18 cellular contexts compared by ENCODE assay signal in the genomic region with DNA sequence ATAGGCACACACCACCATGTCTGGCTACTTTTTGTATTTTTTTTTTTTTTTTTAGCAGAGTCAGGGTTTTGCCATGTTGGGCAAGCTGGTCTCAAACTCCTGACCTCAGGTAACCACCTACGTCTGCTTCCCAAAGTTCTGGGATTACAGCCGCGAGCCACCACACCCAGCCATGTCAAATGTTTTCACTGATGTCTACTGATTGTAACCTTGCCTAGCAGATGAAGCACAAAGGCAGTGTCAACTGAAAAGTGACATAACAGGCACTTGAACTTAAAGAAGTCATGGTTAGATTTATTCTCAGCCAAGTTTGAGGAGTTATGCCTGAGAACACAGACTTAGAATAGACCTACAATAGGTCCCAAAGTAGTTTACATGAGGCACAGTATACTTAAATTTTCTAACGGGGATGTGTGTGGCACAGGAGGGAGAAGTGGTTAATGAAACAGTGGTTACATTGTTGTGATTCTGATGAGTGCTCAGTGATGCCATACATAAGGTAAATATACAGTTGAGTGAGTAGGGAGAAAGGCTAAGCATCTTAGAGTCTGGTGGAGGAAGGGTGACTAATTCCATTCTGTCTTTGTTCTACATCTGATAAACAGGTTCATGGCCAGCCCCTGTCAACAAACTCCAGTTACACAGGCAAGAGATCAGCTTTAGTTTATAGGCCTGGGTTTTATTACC. TPM values are rescaled to one million over a fixed set of nuclear protein-coding genes. Genes with fewer than 3 reads are reported as not detected.
DNase-seq lines count a peak whose midpoint lies in the region; ATAC-seq and TF ChIP-seq lines count a peak whose summit lies in the region.
"Had no signal": no experiment of that assay in that cellular context is flagged by ENCODE, and none has a peak within 500 bp of the region (broad histone marks: within the 10 kb centered on the region; RNA-seq: fewer than 3 reads in every experiment).

No MANE protein-coding gene starts in this region.

- TF ChIP-seq CTCF in VCaP (conservative IDR thresholded peaks at IDR 0.05), result no peak

- ATAC-seq in GM18858 (IDR thresholded peaks at IDR 0.05; ENCODE audit: unreplicated experiment), result peak; percentile 32
- ATAC-seq in HG02870 (IDR thresholded peaks at IDR 0.05; ENCODE audit: unreplicated experiment), result peak; percentile 23

- DNase-seq in renal cortical epithelial cell (ENCODE audit: low read depth) (peak; percentile 50), NCI-H2029 (lab: John Stamatoyannopoulos, UW) (no peak), foreskin melanocyte (no peak), middle frontal gyrus (ENCODE audit: extremely low spot score, low spot score) (no peak)
- DNase-seq: colonic mucosa; DMS53; erythroblast; glutamatergic neuron; midbrain; NCI-H2081; NCI-H524 treated with DMSO at 0.1 percent for 48 hours; stimulated activated CD4-positive, alpha-beta T cell treated with anti-CD3 and anti-CD28 coated beads, Interleukin-4, amount 100 ng/mL, for 1 hour had no signal

- peak overlapping the region; percentile 71 for H3K27ac ChIP-seq in VCaP
- H3K27ac ChIP-seq: BLaER1 treated with 17β-estradiol and CSF1 and Interleukin-3, amounts not matched to agents 10 nM and 100 nM; colonic mucosa; neutrophil; PC-9 had no signal

RNA-seq across cellular contexts. Expression of a gene that starts 12.6 kb away (rescaled TPM):
- total RNA-seq in renal cortical epithelial cell, result 2.1 and 15.3 TPM in 2 replicates

RNA-seq across cellular contexts. Expression of a gene that starts 16.8 kb away (rescaled TPM):
- 2.3 and 4.5 TPM in 2 replicates for total RNA-seq in renal cortical epithelial cell

RNA-seq across cellular contexts. Expression of a gene that starts 30.2 kb away (rescaled TPM):
- total RNA-seq in renal cortical epithelial cell, result not detected in 2 replicates
- total RNA-seq: colonic mucosa, PC-9 had no signal
